ENCODE assay signal across 16 cellular contexts in the genomic region with DNA sequence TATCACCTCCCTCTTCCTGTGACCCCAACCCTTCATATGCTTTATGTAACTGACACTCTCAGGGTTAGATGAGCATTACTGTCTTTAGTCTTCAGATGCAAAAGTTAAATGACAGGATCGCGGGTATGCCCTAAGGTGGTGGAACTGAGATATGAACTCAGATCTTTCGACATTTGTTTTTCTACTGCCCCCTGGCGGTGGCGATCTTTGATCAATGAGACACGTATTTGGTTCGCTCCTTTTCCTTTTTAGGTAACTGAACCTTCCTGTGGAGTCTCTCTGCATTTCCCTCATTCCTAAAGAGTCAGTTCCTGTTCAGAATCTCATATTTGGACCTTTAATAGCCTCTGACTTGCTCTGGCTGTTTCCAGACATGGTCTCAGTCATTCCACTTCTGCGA. TPM values are rescaled to one million over a fixed set of nuclear protein-coding genes. Genes with fewer than 3 reads are reported as not detected.
DNase-seq lines count a peak whose midpoint lies in the region; ATAC-seq and TF ChIP-seq lines count a peak whose summit lies in the region.
"Had no signal": no experiment of that assay in that cellular context is flagged by ENCODE, and none has a peak within 500 bp of the region (broad histone marks: within the 10 kb centered on the region; RNA-seq: fewer than 3 reads in every experiment).

No MANE protein-coding gene starts in this region.

- no peak overlapping the region for H3K4me3 Mint-ChIP-seq in H9
- H3K4me3 Mint-ChIP-seq: activated T-helper 1 cell treated with anti-CD3 and anti-CD28 coated beads, Interleukin-12 subunit alpha, Interleukin-12 subunit beta, Interleukin-2, Interleukin-4 antibody, amounts not matched to agents 30 ng/mL and 10 ng/mL and 1 ng/mL, durations not matched to agents 14 hours and 24 hours and 36 hours; dendritic cell treated with granulocyte-macrophage colony-stimulating factor and Interleukin-4, amounts not matched to agents 40 ng/mL and 50 ng/mL, for 4 days had no signal

- H3K4me1 ChIP-seq in H9 (ENCODE audit: insufficient read depth, low read length) (no peaks in the 10 kb centered on the region), OCI-LY1 (ENCODE audit: insufficient read depth, low read length, severe bottlenecking) (no peaks in the 10 kb centered on the region), iPS DF 6.9 (ENCODE audit: control insufficient read depth, insufficient read depth, low read length) (no peaks in the 10 kb centered on the region)

- no CpG with 5 or more reads among the region's 8 CpGs for WGBS in H9 (ENCODE audit: extremely low coverage, insufficient read length, low lambda C conversion rate)
- WGBS in iPS DF 6.9 (ENCODE audit: insufficient coverage, insufficient read length) = no CpG with 5 or more reads among the region's 8 CpGs

- ATAC-seq in HG03469 (IDR thresholded peaks at IDR 0.05; ENCODE audit: unreplicated experiment) (no peak), HG02885 (IDR thresholded peaks at IDR 0.05; ENCODE audit: poor library complexity, unreplicated experiment) (no peak)
- ATAC-seq: HCT116 had no signal

- H3T11ph ChIP-seq in H9 (ENCODE audit: low read length) = no peak overlapping the region

- H4K5ac ChIP-seq in H9 (ENCODE audit: insufficient read length, low read depth, low read length) = no peak overlapping the region

- no peaks in the 10 kb centered on the region for H3K79me2 ChIP-seq in H9 (ENCODE audit: insufficient read depth, low read length)
- no peaks in the 10 kb centered on the region for H3K79me2 ChIP-seq in OCI-LY1 (ENCODE audit: insufficient read depth, low read length)

- H2BK15ac ChIP-seq in H9 (ENCODE audit: low read depth, low read length) = no peak overlapping the region

- no peak overlapping the region for H2BK5ac ChIP-seq in H9 (ENCODE audit: insufficient read length, low read length)

- H3K23ac ChIP-seq in H9 (ENCODE audit: insufficient read length, low read depth, low read length) = no peak overlapping the region

- H3K27me3 ChIP-seq in H9 (ENCODE audit: insufficient read depth, low read length) (no peaks in the 10 kb centered on the region), OCI-LY1 (ENCODE audit: insufficient read depth, low read length) (no peaks in the 10 kb centered on the region), iPS DF 6.9 (ENCODE audit: control insufficient read depth, insufficient read depth, low read length) (no peaks in the 10 kb centered on the region)

- no peak overlapping the region for H2BK120ac ChIP-seq in H9 (ENCODE audit: low read depth, low read length, poor library complexity, severe bottlenecking)

- H3K4ac ChIP-seq in H9 (ENCODE audit: low read depth, low read length) = no peak overlapping the region

- H2AFZ ChIP-seq in H9 (ENCODE audit: low read length) (no peak overlapping the region), OCI-LY1 (ENCODE audit: low read length) (no peak overlapping the region)

- H3K56ac ChIP-seq in H9 (ENCODE audit: insufficient read length, low read depth, low read length) = no peak overlapping the region

- no peaks in the 10 kb centered on the region for H3F3A ChIP-seq in OCI-LY1 (ENCODE audit: insufficient read depth, low read length)

- TF ChIP-seq CTCF in H9 (conservative IDR thresholded peaks at IDR 0.05) = peak; percentile 69
- TF ChIP-seq CTCF in OCI-LY1 (IDR thresholded peaks at IDR 0.05; ENCODE audit: low read length) = peak; percentile 71

- H2AK5ac ChIP-seq in H9 (ENCODE audit: insufficient read length, low read length) = no peak overlapping the region

- H3K4me2 ChIP-seq in H9 (ENCODE audit: insufficient read depth, insufficient read length, low read length) = no peak overlapping the region
- no peak overlapping the region for H3K4me2 ChIP-seq in OCI-LY1 (ENCODE audit: low read length)

- H3K4me3 ChIP-seq in OCI-LY1 (ENCODE audit: low read depth, low read length, poor library complexity, severe bottlenecking) (no peak overlapping the region), iPS DF 6.9 (ENCODE audit: low read length) (no peak overlapping the region)

- H3K9me2 ChIP-seq in OCI-LY1 (ENCODE audit: low read depth, low read length) = no peaks in the 10 kb centered on the region

- H3K9me3 Mint-ChIP-seq in H9 = no peaks in the 10 kb centered on the region; a peak in 1 of 5 replicates

- no peak overlapping the region for H2BK12ac ChIP-seq in H9 (ENCODE audit: insufficient read length, low read depth, low read length)

- H3K36me3 ChIP-seq in OCI-LY1 (ENCODE audit: insufficient read depth, low read length) (no peaks in the 10 kb centered on the region), iPS DF 6.9 (ENCODE audit: control insufficient read depth, insufficient read depth, low read length) (no peaks in the 10 kb centered on the region)

- H3K27ac Mint-ChIP-seq in H9 = no peak overlapping the region
- H3K27ac Mint-ChIP-seq: activated T-helper 1 cell treated with anti-CD3 and anti-CD28 coated beads, Interleukin-12 subunit alpha, Interleukin-12 subunit beta, Interleukin-2, Interleukin-4 antibody, amounts not matched to agents 30 ng/mL and 10 ng/mL and 1 ng/mL, durations not matched to agents 14 hours and 24 hours and 36 hours; dendritic cell treated with granulocyte-macrophage colony-stimulating factor and Interleukin-4, amounts not matched to agents 40 ng/mL and 50 ng/mL, for 4 days had no signal

- peak; percentile 4 for DNase-seq in COR-L47 (lab: John Stamatoyannopoulos, UW)
- peak; percentile 53 for DNase-seq in H9
- DNase-seq in iPS DF 6.9 (ENCODE audit: low read depth, low spot score) = peak; percentile 57
- DNase-seq in T-helper 9 cell = no peak
- DNase-seq: amniotic stem cell, NCI-H1436 treated with DMSO at 0.1 percent for 48 hours, occipital lobe had no signal

- H4K20me1 ChIP-seq in H9 (ENCODE audit: control insufficient read depth, insufficient read depth, insufficient read length) (no peaks in the 10 kb centered on the region), OCI-LY1 (ENCODE audit: insufficient read depth, low read length) (no peaks in the 10 kb centered on the region)

- H4K8ac ChIP-seq in H9 (replicated peaks; ENCODE audit: insufficient read length, low read depth, low read length) = no peak overlapping the region

- no peak overlapping the region for H3K18ac ChIP-seq in H9 (ENCODE audit: insufficient read length, low read depth, low read length)

- no peaks in the 10 kb centered on the region for H3K23me2 ChIP-seq in H9 (ENCODE audit: insufficient read length, low read depth, low read length, poor library complexity, severe bottlenecking)

- H2BK20ac ChIP-seq in H9 (ENCODE audit: low read depth, low read length, poor library complexity, severe bottlenecking) = no peak overlapping the region

- 0 out of 4 replicates have a peak, but pooled peaks cover 0 to 4% of the 10 kb centered on the region in 2 experiments for H3K4me1 Mint-ChIP-seq in H9

- H4K91ac ChIP-seq in H9 (ENCODE audit: insufficient read length, low read depth, low read length) = no peak overlapping the region

- H3K27me3 Mint-ChIP-seq in H9 (ENCODE audit: low read depth) = no peaks in the 10 kb centered on the region; the same call in 1 of the 2 replicates
- H3K27me3 Mint-ChIP-seq: dendritic cell treated with granulocyte-macrophage colony-stimulating factor and Interleukin-4, amounts not matched to agents 40 ng/mL and 50 ng/mL, for 4 days had no signal

- no peaks in the 10 kb centered on the region for H3K9me3 ChIP-seq in H9 (ENCODE audit: control insufficient read depth, low read depth, low read length)
- no peaks in the 10 kb centered on the region for H3K9me3 ChIP-seq in OCI-LY1 (ENCODE audit: low read length)
- no peaks in the 10 kb centered on the region for H3K9me3 ChIP-seq in iPS DF 6.9 (ENCODE audit: control insufficient read depth, insufficient read depth, low read length)

- H3K79me1 ChIP-seq in H9 (ENCODE audit: insufficient read depth, low read depth, low read length, poor library complexity, severe bottlenecking) = no peaks in the 10 kb centered on the region

- H3K9ac ChIP-seq in H9 (ENCODE audit: extremely low read depth, insufficient read length, low read length) = no peak overlapping the region
- no peak overlapping the region for H3K9ac ChIP-seq in OCI-LY1 (ENCODE audit: low read length)

- H3K27ac ChIP-seq in H9 (ENCODE audit: insufficient read length, low read depth, low read length) (no peak overlapping the region), OCI-LY1 (ENCODE audit: low read depth, low read length, poor library complexity, severe bottlenecking) (no peak overlapping the region), iPS DF 6.9 (ENCODE audit: low read length) (no peak overlapping the region)

- no peaks in the 10 kb centered on the region for H3K36me3 Mint-ChIP-seq in H9 (ENCODE audit: insufficient read depth in 1 of 3, low read depth in 3 of 3)

- no peak overlapping the region for H3K14ac ChIP-seq in H9 (ENCODE audit: insufficient read depth, low read length)

RNA-seq across cellular contexts. Expression of a gene that starts 47.8 kb away (rescaled TPM):
- total RNA-seq in H9 (2021) = not detected in 2 replicates
- total RNA-seq: activated T-helper 1 cell treated with anti-CD3 and anti-CD28 coated beads, Interleukin-12 subunit alpha, Interleukin-12 subunit beta, Interleukin-2, Interleukin-4 antibody, amounts not matched to agents 30 ng/mL and 10 ng/mL and 1 ng/mL, durations not matched to agents 14 hours and 24 hours and 36 hours; lung microvascular endothelial cell; occipital lobe; skeletal muscle tissue; T-helper 1 cell treated with Interleukin-12 subunit alpha and Interleukin-12 subunit beta and Interleukin-4 antibody, amounts not matched to agents 30 ng/mL and 1 ng/mL, for 36 hours had no signal
